In the genomic region with DNA sequence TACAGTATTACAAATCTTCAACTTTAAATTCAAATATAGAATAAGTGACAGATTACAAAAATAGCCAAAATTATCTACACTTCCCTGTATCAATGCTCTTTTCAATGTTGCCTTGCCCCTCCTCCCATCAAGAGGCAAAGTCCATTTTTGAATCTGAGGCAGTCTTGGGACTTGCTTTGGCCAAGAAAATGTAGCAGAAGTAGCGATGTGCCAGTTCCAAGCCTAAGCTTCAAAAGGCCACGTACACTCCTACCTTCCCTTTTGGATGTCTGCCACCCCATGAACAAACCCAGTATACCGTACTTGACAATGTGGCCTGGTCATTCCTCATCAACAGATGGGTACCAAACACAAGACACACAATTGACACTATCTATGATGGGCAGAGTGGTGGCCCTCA, we compare ENCODE assay signal across 1 cellular context.
TF ChIP-seq lines count a peak whose summit lies in the region.

No MANE protein-coding gene starts in this region.

TF ChIP-seq in SK-N-SH treated with all-trans-retinoic acid at 6 μM for 48 hours, 23 proteins besides CTCF, POLR2A, EP300 and RAD21 (continued from another document):
- TF ChIP-seq ZNF8 (CRISPR knock-in tag; IDR thresholded peaks at IDR 0.05) (no peak), CSDC2 (CRISPR knock-in tag; IDR thresholded peaks at IDR 0.05) (no peak), ZFP3 (CRISPR knock-in tag; IDR thresholded peaks at IDR 0.05) (no peak), ZNF70 (CRISPR knock-in tag; IDR thresholded peaks at IDR 0.05) (no peak), SNAI2 (CRISPR knock-in tag; IDR thresholded peaks at IDR 0.05) (no peak), BACH2 (CRISPR knock-in tag; IDR thresholded peaks at IDR 0.05; ENCODE audit: borderline replicate concordance) (no peak)
- TF ChIP-seq, protein P1, sequence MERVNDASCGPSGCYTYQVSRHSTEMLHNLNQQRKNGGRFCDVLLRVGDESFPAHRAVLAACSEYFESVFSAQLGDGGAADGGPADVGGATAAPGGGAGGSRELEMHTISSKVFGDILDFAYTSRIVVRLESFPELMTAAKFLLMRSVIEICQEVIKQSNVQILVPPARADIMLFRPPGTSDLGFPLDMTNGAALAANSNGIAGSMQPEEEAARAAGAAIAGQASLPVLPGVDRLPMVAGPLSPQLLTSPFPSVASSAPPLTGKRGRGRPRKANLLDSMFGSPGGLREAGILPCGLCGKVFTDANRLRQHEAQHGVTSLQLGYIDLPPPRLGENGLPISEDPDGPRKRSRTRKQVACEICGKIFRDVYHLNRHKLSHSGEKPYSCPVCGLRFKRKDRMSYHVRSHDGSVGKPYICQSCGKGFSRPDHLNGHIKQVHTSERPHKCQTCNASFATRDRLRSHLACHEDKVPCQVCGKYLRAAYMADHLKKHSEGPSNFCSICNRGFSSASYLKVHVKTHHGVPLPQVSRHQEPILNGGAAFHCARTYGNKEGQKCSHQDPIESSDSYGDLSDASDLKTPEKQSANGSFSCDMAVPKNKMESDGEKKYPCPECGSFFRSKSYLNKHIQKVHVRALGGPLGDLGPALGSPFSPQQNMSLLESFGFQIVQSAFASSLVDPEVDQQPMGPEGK (CRISPR knock-in tag; IDR thresholded peaks at IDR 0.05; ENCODE audit: borderline replicate concordance), result no peak
- TF ChIP-seq, protein P2, sequence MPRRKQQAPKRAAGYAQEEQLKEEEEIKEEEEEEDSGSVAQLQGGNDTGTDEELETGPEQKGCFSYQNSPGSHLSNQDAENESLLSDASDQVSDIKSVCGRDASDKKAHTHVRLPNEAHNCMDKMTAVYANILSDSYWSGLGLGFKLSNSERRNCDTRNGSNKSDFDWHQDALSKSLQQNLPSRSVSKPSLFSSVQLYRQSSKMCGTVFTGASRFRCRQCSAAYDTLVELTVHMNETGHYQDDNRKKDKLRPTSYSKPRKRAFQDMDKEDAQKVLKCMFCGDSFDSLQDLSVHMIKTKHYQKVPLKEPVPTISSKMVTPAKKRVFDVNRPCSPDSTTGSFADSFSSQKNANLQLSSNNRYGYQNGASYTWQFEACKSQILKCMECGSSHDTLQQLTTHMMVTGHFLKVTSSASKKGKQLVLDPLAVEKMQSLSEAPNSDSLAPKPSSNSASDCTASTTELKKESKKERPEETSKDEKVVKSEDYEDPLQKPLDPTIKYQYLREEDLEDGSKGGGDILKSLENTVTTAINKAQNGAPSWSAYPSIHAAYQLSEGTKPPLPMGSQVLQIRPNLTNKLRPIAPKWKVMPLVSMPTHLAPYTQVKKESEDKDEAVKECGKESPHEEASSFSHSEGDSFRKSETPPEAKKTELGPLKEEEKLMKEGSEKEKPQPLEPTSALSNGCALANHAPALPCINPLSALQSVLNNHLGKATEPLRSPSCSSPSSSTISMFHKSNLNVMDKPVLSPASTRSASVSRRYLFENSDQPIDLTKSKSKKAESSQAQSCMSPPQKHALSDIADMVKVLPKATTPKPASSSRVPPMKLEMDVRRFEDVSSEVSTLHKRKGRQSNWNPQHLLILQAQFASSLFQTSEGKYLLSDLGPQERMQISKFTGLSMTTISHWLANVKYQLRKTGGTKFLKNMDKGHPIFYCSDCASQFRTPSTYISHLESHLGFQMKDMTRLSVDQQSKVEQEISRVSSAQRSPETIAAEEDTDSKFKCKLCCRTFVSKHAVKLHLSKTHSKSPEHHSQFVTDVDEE (CRISPR knock-in tag; IDR thresholded peaks at IDR 0.05), result no peak
- TF ChIP-seq, protein P3, sequence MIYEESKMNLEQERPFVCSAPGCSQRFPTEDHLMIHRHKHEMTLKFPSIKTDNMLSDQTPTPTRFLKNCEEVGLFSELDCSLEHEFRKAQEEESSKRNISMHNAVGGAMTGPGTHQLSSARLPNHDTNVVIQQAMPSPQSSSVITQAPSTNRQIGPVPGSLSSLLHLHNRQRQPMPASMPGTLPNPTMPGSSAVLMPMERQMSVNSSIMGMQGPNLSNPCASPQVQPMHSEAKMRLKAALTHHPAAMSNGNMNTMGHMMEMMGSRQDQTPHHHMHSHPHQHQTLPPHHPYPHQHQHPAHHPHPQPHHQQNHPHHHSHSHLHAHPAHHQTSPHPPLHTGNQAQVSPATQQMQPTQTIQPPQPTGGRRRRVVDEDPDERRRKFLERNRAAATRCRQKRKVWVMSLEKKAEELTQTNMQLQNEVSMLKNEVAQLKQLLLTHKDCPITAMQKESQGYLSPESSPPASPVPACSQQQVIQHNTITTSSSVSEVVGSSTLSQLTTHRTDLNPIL (CRISPR knock-in tag; IDR thresholded peaks at IDR 0.05; ENCODE audit: low read depth), result no peak
TF ChIP-seq in SK-N-SH treated with all-trans-retinoic acid at 6 μM for 48 hours: peak in this region for 0.
